ENCODE assay signal across 17 cellular contexts in genomic region chrX:108297290-108297689, GRCh38.
DNase-seq lines count a peak whose midpoint lies in the region; TF ChIP-seq lines count a peak whose summit lies in the region.
"Had no signal": no experiment of that assay in that cellular context is flagged by ENCODE, and none has a peak within 500 bp of the region (broad histone marks: within the 10 kb centered on the region; RNA-seq: fewer than 3 reads in every experiment).

No MANE protein-coding gene starts in this region.

- H3K27me3 Mint-ChIP-seq in HFFc6 (ENCODE audit: insufficient read depth) (no peaks in the 10 kb centered on the region; the same call in 1 of the 2 replicates), chondrocyte (ENCODE audit: low read depth) (no peaks in the 10 kb centered on the region), nephron (ENCODE audit: low read depth) (no peaks in the 10 kb centered on the region)
- H3K27me3 Mint-ChIP-seq: CD4-positive, CD25-positive, alpha-beta regulatory T cell had no signal

- H3K9me3 Mint-ChIP-seq in HFFc6 = no peaks in the 10 kb centered on the region
- peaks cover under 1% of the 10 kb centered on the region for H3K9me3 Mint-ChIP-seq in chondrocyte (ENCODE audit: low read depth)
- H3K9me3 Mint-ChIP-seq in nephron = peaks cover 4% of the 10 kb centered on the region

- H3K4me1 Mint-ChIP-seq in HFFc6 (ENCODE audit: low read depth) (peaks cover 4% of the 10 kb centered on the region; the same call in 1 of the 2 replicates), chondrocyte (ENCODE audit: low read depth) (peaks cover 20% of the 10 kb centered on the region), nephron (peaks cover 43% of the 10 kb centered on the region)
- H3K4me1 Mint-ChIP-seq: CD4-positive, CD25-positive, alpha-beta regulatory T cell had no signal

- no peak overlapping the region for H3K27ac Mint-ChIP-seq in HFFc6
- no peak overlapping the region for H3K27ac Mint-ChIP-seq in chondrocyte (ENCODE audit: unreplicated experiment)
- peak overlapping the region; percentile 98 to 99 (median 99) for H3K27ac Mint-ChIP-seq in nephron
- H3K27ac Mint-ChIP-seq: CD4-positive, CD25-positive, alpha-beta regulatory T cell; GM23338 had no signal

- H3K36me3 Mint-ChIP-seq in HFFc6 (ENCODE audit: low read depth) (no peaks in the 10 kb centered on the region), chondrocyte (ENCODE audit: low read depth) (no peaks in the 10 kb centered on the region), nephron (ENCODE audit: low read depth) (peaks cover 4% of the 10 kb centered on the region)
- H3K36me3 Mint-ChIP-seq: CD4-positive, CD25-positive, alpha-beta regulatory T cell had no signal

- no peak overlapping the region for H3K27ac ChIP-seq in C4-2B
- H3K27ac ChIP-seq: KMS-11 had no signal

- TF ChIP-seq CTCF in C4-2B (conservative IDR thresholded peaks at IDR 0.05) = peak; percentile 16
- peak; percentile 19; the same call in 1 of the 2 replicates for TF ChIP-seq CTCF in HFFc6 (IDR thresholded peaks at IDR 0.05)
- peak; percentile 76 for TF ChIP-seq CTCF in chondrocyte (IDR thresholded peaks at IDR 0.05)
- TF ChIP-seq CTCF in nephron (IDR thresholded peaks at IDR 0.05; ENCODE audit: unreplicated experiment in 3 of 3) = no peak

- DNase-seq in HFFc6 = no peak
- no peak for DNase-seq in chondrocyte (ENCODE audit: low spot score)
- no peak for DNase-seq in activated CD8-positive, alpha-beta memory T cell treated with anti-CD3 and anti-CD28 coated beads, Interleukin-2, amount 50 U/mL, for 4 hours
- DNase-seq in CD1c-positive myeloid dendritic cell (ENCODE audit: extremely low spot score) = no peak
- DNase-seq in NCI-H1930 (lab: John Stamatoyannopoulos, UW) = no peak
- DNase-seq: CD4-positive, CD25-positive, alpha-beta regulatory T cell; DND-41; GF-D8; MG63; NCI-H1092 treated with DMSO at 0.1 percent for 48 hours; NCI-H1694; NCI-H446; SIG-M5 had no signal

- H3K4me3 Mint-ChIP-seq in HFFc6 (no peak overlapping the region), chondrocyte (ENCODE audit: unreplicated experiment) (no peak overlapping the region), nephron (no peak overlapping the region)
- H3K4me3 Mint-ChIP-seq: CD4-positive, CD25-positive, alpha-beta regulatory T cell; GM23338 had no signal

Comparison
In these comparisons a context has a peak if more than half of its experiments do, and no peak if none do; other contexts are left out.
1. CTCF ChIP-seq: peak in C4-2B (single experiment), HFFc6 (single experiment) and chondrocyte (single experiment); none in nephron (0 of 3).
2. H3K27ac Mint-ChIP-seq: peak in nephron (3 of 3); none in HFFc6 (single experiment) and chondrocyte (single experiment).